ENCODE assay signal across 17 cellular contexts in the genomic region with DNA sequence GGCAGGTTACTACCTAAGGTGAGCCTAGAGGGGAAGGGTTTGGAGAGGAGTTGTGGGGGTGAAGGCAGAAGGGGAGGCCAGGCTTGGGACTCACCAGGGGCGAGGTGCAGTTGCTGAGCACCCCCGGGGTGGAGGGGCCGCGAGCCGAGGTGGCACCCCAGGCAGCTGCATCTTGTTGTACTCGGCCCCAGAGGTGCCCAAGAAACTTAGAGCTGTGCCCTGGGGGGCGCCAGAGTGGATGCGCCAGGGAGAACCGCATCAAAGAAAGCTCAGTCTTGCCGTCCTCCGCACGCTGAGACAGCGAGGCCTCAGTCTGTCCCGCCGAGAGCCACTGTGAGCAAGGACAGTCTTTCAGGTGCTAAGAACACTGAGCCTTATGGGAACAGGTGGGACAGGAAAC. TPM values are rescaled to one million over a fixed set of nuclear protein-coding genes. Genes with fewer than 3 reads are reported as not detected.
A peak's percentile ranks its signal among the peaks of the same experiment; 100 is the strongest.
DNase-seq lines count a peak whose midpoint lies in the region; ATAC-seq and TF ChIP-seq lines count a peak whose summit lies in the region.
"Had no signal": no experiment of that assay in that cellular context is flagged by ENCODE, and none has a peak within 500 bp of the region (broad histone marks: within the 10 kb centered on the region; RNA-seq: fewer than 3 reads in every experiment).

No MANE protein-coding gene starts in this region.

- TF ChIP-seq POLR2A in transverse colon (IDR thresholded peaks at IDR 0.05): no peak

- H3K4me3 Mint-ChIP-seq in T-helper 17 cell (peak overlapping the region; percentile 94), immature natural killer cell (peak overlapping the region in 1 of 5 donors; percentile 84)

- peak overlapping the region; percentile 84 to 99 (median 96); a peak in 20 of 22 replicates for H3K4me2 ChIP-seq in BLaER1 treated with 17β-estradiol and CSF1 and Interleukin-3, amounts not matched to agents 10 nM and 100 nM

- H3K4me3 ChIP-seq in ACC112 (ENCODE audit: low read depth, low read length) (0 out of 2 replicates have a peak overlapping the region, but pooled peaks have one; percentile 76), transverse colon (no peak overlapping the region), SJCRH30 (no peak overlapping the region)
- H3K4me3 ChIP-seq in BLaER1 treated with 17β-estradiol and CSF1 and Interleukin-3, amounts not matched to agents 10 nM and 100 nM: no peak overlapping the region; a peak in 1 of 20 replicates
- H3K4me3 ChIP-seq: esophagus squamous epithelium, right lobe of liver had no signal

- peaks cover 9% of the 10 kb centered on the region for H3K27me3 Mint-ChIP-seq in T-helper 17 cell
- peaks cover 30 to 38% (median 34%) of the 10 kb centered on the region in 3 donors for H3K27me3 Mint-ChIP-seq in immature natural killer cell (ENCODE audit: low read depth in 3 of 3)

- H3K36me3 ChIP-seq in ACC112 (ENCODE audit: insufficient read depth, low read length) (no peaks in the 10 kb centered on the region), transverse colon (no peaks in the 10 kb centered on the region), SJCRH30 (no peaks in the 10 kb centered on the region)
- no peaks in the 10 kb centered on the region; a peak in 1 of 22 replicates for H3K36me3 ChIP-seq in BLaER1 treated with 17β-estradiol and CSF1 and Interleukin-3, amounts not matched to agents 10 nM and 100 nM
- H3K36me3 ChIP-seq: esophagus squamous epithelium, right lobe of liver had no signal

- H3K9ac ChIP-seq in BLaER1 treated with 17β-estradiol and CSF1 and Interleukin-3, amounts not matched to agents 10 nM and 100 nM: no peak overlapping the region

- H3K4me1 Mint-ChIP-seq in T-helper 17 cell (peaks cover 50% of the 10 kb centered on the region), immature natural killer cell (peaks cover 54 to 60% of the 10 kb centered on the region in 2 donors)

- no peak for TF ChIP-seq CTCF in transverse colon (IDR thresholded peaks at IDR 0.05)

- WGBS in transverse colon (ENCODE audit: low coverage in 1 of 2), 2 donors: 80 to 87% methylated on average over 5 to 15 of the region's 15 CpGs

- H3K4me1 ChIP-seq in ACC112 (ENCODE audit: control insufficient read depth, insufficient read depth, low read length, unreplicated experiment) (peaks cover 11% of the 10 kb centered on the region), transverse colon (peaks cover 26 to 39% (median 33%) of the 10 kb centered on the region in 4 donors), SJCRH30 (no peaks in the 10 kb centered on the region; the same call in 1 of the 2 replicates)
- peaks cover 45 to 85% (median 77%) of the 10 kb centered on the region in 10 experiments for H3K4me1 ChIP-seq in BLaER1 treated with 17β-estradiol and CSF1 and Interleukin-3, amounts not matched to agents 10 nM and 100 nM

- H3K27ac Mint-ChIP-seq in T-helper 17 cell (peak overlapping the region; percentile 98), immature natural killer cell (peak overlapping the region in 5 of 6 donors; percentile 11 to 96 (median 53))
- H3K27ac Mint-ChIP-seq: WTC11 had no signal

- H3K9me3 Mint-ChIP-seq in immature natural killer cell: peaks cover 0 to 2% (median 0%) of the 10 kb centered on the region in 6 donors
- H3K9me3 Mint-ChIP-seq: WTC11 had no signal

- no peak overlapping the region for H2AFZ ChIP-seq in ACC112 (ENCODE audit: low read length, unreplicated experiment)

- intact Hi-C loops in transverse colon (cut with DNase I; ENCODE audit: low total_unique reads): no loop called here

- ATAC-seq in T-helper 17 cell (no peak), GM21390 (IDR thresholded peaks at IDR 0.05; ENCODE audit: unreplicated experiment) (no peak)
- ATAC-seq: left ventricle myocardium superior, WTC11 had no signal

- in situ Hi-C loops in transverse colon (cut with MboI; ENCODE audit: low pct_ligation_motif_present in 1 of 4, low pct_unique_long_range_greater_than_20kb in 1 of 4, low sequenced_read_pairs in 3 of 4): no loop called here

- peaks cover 11% of the 10 kb centered on the region for H3K27me3 ChIP-seq in ACC112 (ENCODE audit: insufficient read depth, low read length)
- peaks cover 13 to 42% (median 22%) of the 10 kb centered on the region in 11 experiments; a peak in 21 of 22 replicates for H3K27me3 ChIP-seq in BLaER1 treated with 17β-estradiol and CSF1 and Interleukin-3, amounts not matched to agents 10 nM and 100 nM
- H3K27me3 ChIP-seq in transverse colon: peaks cover 44% of the 10 kb centered on the region
- peaks cover 40% of the 10 kb centered on the region for H3K27me3 ChIP-seq in SJCRH30

- H3K27ac ChIP-seq in ACC112 (ENCODE audit: low read depth, low read length) (no peak overlapping the region), transverse colon (no peak overlapping the region), SJCRH30 (no peak overlapping the region)
- H3K27ac ChIP-seq in BLaER1 treated with 17β-estradiol and CSF1 and Interleukin-3, amounts not matched to agents 10 nM and 100 nM: no peak overlapping the region
- H3K27ac ChIP-seq: dorsolateral prefrontal cortex, esophagus squamous epithelium, right lobe of liver had no signal

- H3K9me3 ChIP-seq in BLaER1 treated with 17β-estradiol and CSF1 and Interleukin-3, amounts not matched to agents 10 nM and 100 nM (replicated peaks in 1 of 11): no peaks in the 10 kb centered on the region
- H3K9me3 ChIP-seq in T-helper 17 cell (ENCODE audit: control insufficient read depth, low read length, poor library complexity, severe bottlenecking) (no peaks in the 10 kb centered on the region), transverse colon (no peaks in the 10 kb centered on the region), SJCRH30 (replicated peaks) (no peaks in the 10 kb centered on the region)
- H3K9me3 ChIP-seq: esophagus squamous epithelium, right lobe of liver had no signal

- H3K79me2 ChIP-seq in ACC112 (ENCODE audit: control insufficient read depth, insufficient read depth, low read length, unreplicated experiment): no peaks in the 10 kb centered on the region

- DNase-seq in T-helper 17 cell: no peak
- DNase-seq in immature natural killer cell: no peak
- DNase-seq in transverse colon: no peak
- DNase-seq in SJCRH30: no peak
- DNase-seq: DMS153, dorsolateral prefrontal cortex, esophagus squamous epithelium, KG1, left ventricle myocardium superior, NCI-H2029, right lobe of liver, SHP77 had no signal

- H4K20me1 ChIP-seq in BLaER1 treated with 17β-estradiol and CSF1 and Interleukin-3, amounts not matched to agents 10 nM and 100 nM: no peaks in the 10 kb centered on the region; a peak in 1 of 22 replicates

- TF ChIP-seq EP300 in transverse colon (IDR thresholded peaks at IDR 0.05; ENCODE audit: low read depth): no peak

- H3K36me3 Mint-ChIP-seq in T-helper 17 cell (ENCODE audit: low read depth): peaks cover 3% of the 10 kb centered on the region
- no peaks in the 10 kb centered on the region for H3K36me3 Mint-ChIP-seq in immature natural killer cell
- H3K36me3 Mint-ChIP-seq: WTC11 had no signal

RNA-seq across cellular contexts. Expression of gene ATG9B, which starts 7.4 kb away (rescaled TPM):
- total RNA-seq in T-helper 17 cell (10 to 100 TPM in 1 of 2 donors, 1 to 10 TPM in 1; 5.3 to 12.2 TPM), transverse colon (1 to 10 TPM in 1 of 4 donors, not detected in 3; 1.1 TPM)
- 1 to 10 TPM in 2 of 3 donors, not detected in 1; 1.9 to 5.7 TPM for polyA plus RNA-seq in immature natural killer cell
- 0.08 TPM in 1 of 2 replicates, not detected in the other for total RNA-seq in SJCRH30 (2014; rRNA removed; shearing (Covaris generic))
- total RNA-seq: left ventricle myocardium superior had no signal

RNA-seq across cellular contexts. Expression of gene ABCB8, which starts 11.3 kb away (rescaled TPM):
- total RNA-seq in T-helper 17 cell (10 to 100 TPM; 47.7 to 60.1 TPM), transverse colon (10 to 100 TPM; 33.3 to 76.4 (median 51.4) TPM)
- polyA plus RNA-seq in immature natural killer cell: 10 to 100 TPM; 17.6 to 26.5 (median 23.3) TPM
- 20.8 and 22.3 TPM in 2 replicates for total RNA-seq in SJCRH30 (2014; rRNA removed; shearing (Covaris generic))

RNA-seq across cellular contexts. Expression of gene NOS3, which starts 26.1 kb away (rescaled TPM):
- total RNA-seq in T-helper 17 cell (1 to 10 TPM; 9.4 to 9.6 TPM), transverse colon (10 to 100 TPM in 2 of 4 donors, 1 to 10 TPM in 2; 2.5 to 34.2 (median 7.0) TPM)
- 1 to 10 TPM in 2 of 3 donors, under 1 TPM in 1; 0.21 to 4.9 (median 2.4) TPM for polyA plus RNA-seq in immature natural killer cell
- 0.05 and 0.20 TPM in 2 replicates for total RNA-seq in SJCRH30 (2014; rRNA removed; shearing (Covaris generic))

RNA-seq across cellular contexts. Expression of gene ASIC3, which starts 31.4 kb away (rescaled TPM):
- total RNA-seq in T-helper 17 cell (1 to 10 TPM; 6.7 to 9.1 TPM), transverse colon (1 to 10 TPM; 2.6 to 4.3 (median 3.1) TPM)
- not detected for polyA plus RNA-seq in immature natural killer cell
- 1.3 and 1.5 TPM in 2 replicates for total RNA-seq in SJCRH30 (2014; rRNA removed; shearing (Covaris generic))

RNA-seq across cellular contexts. Expression of gene KCNH2, which starts 38.8 kb away (rescaled TPM):
- total RNA-seq in T-helper 17 cell: 1 to 10 TPM; 2.2 to 5.6 TPM
- not detected for polyA plus RNA-seq in immature natural killer cell
- total RNA-seq in transverse colon: 10 to 100 TPM in 3 of 4 donors, 1 to 10 TPM in 1; 9.5 to 39.0 (median 19.3) TPM
- 15.9 and 19.3 TPM in 2 replicates for total RNA-seq in SJCRH30 (2014; rRNA removed; shearing (Covaris generic))
- total RNA-seq: osteocyte had no signal
